Comparison of ENCODE assay signal across 8 cellular contexts in the genomic region with DNA sequence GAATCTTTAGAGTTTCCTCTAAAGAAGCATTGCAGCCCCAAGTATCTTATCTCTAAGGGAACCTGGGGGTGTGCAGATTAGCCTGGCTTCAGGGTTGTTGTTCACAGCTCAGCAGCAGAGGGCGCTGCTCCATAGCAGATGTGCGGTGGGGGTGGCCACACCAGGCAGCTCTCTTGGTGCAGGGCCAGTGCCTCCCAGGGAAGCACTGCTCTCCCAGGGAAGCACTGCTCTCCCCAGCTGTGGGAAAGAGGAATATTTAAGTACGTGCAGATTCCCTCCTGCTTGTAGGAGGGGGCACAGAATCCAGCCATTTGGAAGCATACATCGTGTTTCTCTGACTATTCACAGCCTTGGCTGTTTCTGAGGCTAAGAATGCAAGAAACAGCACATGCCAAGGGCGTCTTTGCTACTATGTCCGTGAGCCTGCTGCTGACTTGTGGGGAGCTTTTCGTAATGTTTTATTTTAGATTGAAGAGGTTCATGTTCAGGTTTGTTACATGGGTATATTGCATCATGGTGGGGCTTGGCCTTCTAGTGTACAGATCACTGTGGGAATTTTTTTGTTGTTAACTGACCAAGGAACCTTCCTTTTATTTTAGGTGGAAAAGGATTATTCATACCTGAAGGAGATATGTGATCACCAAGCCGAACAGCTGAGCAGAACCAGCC.
DNase-seq lines count a peak whose midpoint lies in the region; ATAC-seq, FAIRE-seq and TF ChIP-seq lines count a peak whose summit lies in the region.

No MANE protein-coding gene starts in this region.

- no peak overlapping the region for H3K9ac ChIP-seq in K562 (ENCODE audit: insufficient read depth in 1 of 2, low read depth in 2 of 2, low read length in 2 of 2)
- no peak overlapping the region for H3K9ac ChIP-seq in smooth muscle cell (ENCODE audit: low read depth)

- H3K9me1 ChIP-seq in K562 (ENCODE audit: control insufficient read depth, insufficient read depth, low read length): no peaks in the 10 kb centered on the region

- FAIRE-seq in K562 (lab: Jason Lieb, UNC): peak; percentile 89

- POLR2A ChIA-PET in BJ (lab: Charles Lee) (interaction anchor here (0.5 kb wide), 1 partner anchor 48 kb away, joined by 4 read pairs; no protein-coding TSS in a partner anchor), K562 (lab: Yijun Ruan, JAX) (no interaction called here)

- CTCF ChIA-PET in BJ (lab: Yijun Ruan, JAX) (interaction anchor here (0.5 to 6.2 kb wide), 31 partner anchors 9 to 717 kb away, joined by 3 to 113 read pairs (median 4); partner anchors contain the start of gene AKAP10), K562 (lab: Yijun Ruan, JAX; ENCODE audit: low intra/inter-chr PET ratio) (interaction anchor here (0.6 to 2.3 kb wide), 3 partner anchors 94 to 107 kb away, joined by 3 to 15 read pairs (median 7); no protein-coding TSS in a partner anchor)

- no peak overlapping the region for H2AFZ ChIP-seq in K562 (ENCODE audit: low read depth, low read length)
- no peak overlapping the region for H2AFZ ChIP-seq in smooth muscle cell (ENCODE audit: low read depth)

- peak; percentile 75 to 90 for TF ChIP-seq RAD21 in K562 (CRISPR knock-in tag; conservative IDR thresholded peaks at IDR 0.05 in 1 of 2, IDR thresholded peaks at IDR 0.05 in 1 of 2)

- no peak for TF ChIP-seq EP300 in K562 (IDR thresholded peaks at IDR 0.05; ENCODE audit: low read length)

- in situ Hi-C loops in K562 (cut with MboI): no loop called here

- no peak overlapping the region for H3K4me3 ChIP-seq in BJ (ENCODE audit: low read depth, low read length)
- no peak overlapping the region for H3K4me3 ChIP-seq in K562
- H3K4me3 ChIP-seq in smooth muscle cell: no peak overlapping the region

- intact Hi-C loops in K562 (cut with micrococcal nuclease): loop anchor here (2.0 kb wide), 3 partner anchors 94 to 234 kb away; no protein-coding TSS in a partner anchor

- H3K9me3 ChIP-seq in K562 (replicated peaks; ENCODE audit: control insufficient read depth, insufficient read depth, low read depth, low read length) (no peaks in the 10 kb centered on the region), smooth muscle cell (replicated peaks; ENCODE audit: low read depth) (no peaks in the 10 kb centered on the region)

- no peak for TF ChIP-seq POLR2A in K562 (conservative IDR thresholded peaks at IDR 0.05)

- H3K27ac ChIP-seq in K562 (ENCODE audit: extremely low read depth, low read depth, low read length): no peak overlapping the region
- no peak overlapping the region for H3K27ac ChIP-seq in smooth muscle cell (ENCODE audit: low read depth)

- TF ChIP-seq CTCF in BJ (IDR thresholded peaks at IDR 0.05; ENCODE audit: insufficient read depth, low read depth, low read length) (peak; percentile 91), K562 (IDR thresholded peaks at IDR 0.05 in 2 of 3, conservative IDR thresholded peaks at IDR 0.05 in 1 of 3; ENCODE audit: insufficient read depth in 2 of 3, low read depth in 1 of 3, low read length in 3 of 3) (peak; percentile 83 to 90 (median 86)), smooth muscle cell (IDR thresholded peaks at IDR 0.05; ENCODE audit: borderline replicate concordance, insufficient read depth, poor library complexity, severe bottlenecking) (peak; percentile 89)

- no TSS peak for BruUV-seq in K562 (replicated peaks; lab: Mats Ljungman, UMichigan)

- H3K4me1 ChIP-seq in K562 (replicated peaks in 1 of 2; ENCODE audit: control insufficient read depth in 2 of 2, insufficient read depth in 2 of 2, low read length in 2 of 2): peaks cover 0 to 6% of the 10 kb centered on the region in 2 experiments; a peak in 3 of 5 replicates
- H3K4me1 ChIP-seq in smooth muscle cell (ENCODE audit: low read depth): no peaks in the 10 kb centered on the region

- peak; percentile 70 for ATAC-seq in GM21786 (IDR thresholded peaks at IDR 0.05; ENCODE audit: unreplicated experiment)
- peak; percentile 99 for ATAC-seq in K562
- no peak for ATAC-seq in GM18519 (IDR thresholded peaks at IDR 0.05; ENCODE audit: low FRiP score, unreplicated experiment)

- H3F3A ChIP-seq in smooth muscle cell (ENCODE audit: low read depth): peaks cover 13% of the 10 kb centered on the region

- no peaks in the 10 kb centered on the region for H3K79me2 ChIP-seq in K562 (ENCODE audit: control insufficient read depth, insufficient read depth, low read length)
- H3K79me2 ChIP-seq in smooth muscle cell (ENCODE audit: low read depth): peaks cover 26% of the 10 kb centered on the region

- no peak overlapping the region for H3K4me2 ChIP-seq in K562 (ENCODE audit: insufficient read depth, low read length)
- peak overlapping the region; percentile 46 for H3K4me2 ChIP-seq in smooth muscle cell

- H3K36me3 ChIP-seq in BJ (ENCODE audit: control insufficient read depth, insufficient read depth, low read length) (no peaks in the 10 kb centered on the region), K562 (ENCODE audit: control insufficient read depth, insufficient read depth, low read length) (peaks cover 15% of the 10 kb centered on the region; the same call in 2 of the 3 replicates), smooth muscle cell (ENCODE audit: low read depth) (no peaks in the 10 kb centered on the region)

- WGBS in K562 (ENCODE audit: insufficient coverage, low coverage, missing lambda C conversion rate): 37% methylated on average over 7 of the region's 8 CpGs
- WGBS in smooth muscle cell (ENCODE audit: low lambda C conversion rate): 49% methylated on average over 8 of the region's 8 CpGs

- DNase-seq in BJ (ENCODE audit: low read depth) (no peak), NCI-H2029 treated with DMSO at 0.1 percent for 48 hours (lab: John Stamatoyannopoulos, UW) (peak; percentile 28), UCSD-AML1 (lab: John Stamatoyannopoulos, UW; ENCODE audit: unreplicated experiment) (peak; percentile 76), K562 (ENCODE audit: extremely low read depth in 1 of 4, low spot score in 3 of 4) (peak; percentile 79 to 83 (median 80)), iPS DF 19.7 (ENCODE audit: low read depth, low spot score) (peak; percentile 48), smooth muscle cell (lab: John Stamatoyannopoulos, UW; ENCODE audit: unreplicated experiment) (peak; percentile 47)

- no peaks in the 10 kb centered on the region for H3K27me3 ChIP-seq in BJ (ENCODE audit: control insufficient read depth, insufficient read depth, low read length)
- no peaks in the 10 kb centered on the region for H3K27me3 ChIP-seq in K562 (ENCODE audit: control insufficient read depth in 2 of 2, insufficient read depth in 2 of 2, low read length in 2 of 2)
- no peaks in the 10 kb centered on the region for H3K27me3 ChIP-seq in smooth muscle cell (ENCODE audit: low read depth)

- 0 out of 2 replicates have a peak, but pooled peaks cover 4% of the 10 kb centered on the region for H4K20me1 ChIP-seq in K562 (replicated peaks; ENCODE audit: control insufficient read depth, insufficient read depth, low read length)
- no peaks in the 10 kb centered on the region for H4K20me1 ChIP-seq in smooth muscle cell (ENCODE audit: low read depth)

TF ChIP-seq in K562, 482 proteins besides CTCF, POLR2A, EP300 and RAD21 (continues in another document):
- TF ChIP-seq, protein P1, sequence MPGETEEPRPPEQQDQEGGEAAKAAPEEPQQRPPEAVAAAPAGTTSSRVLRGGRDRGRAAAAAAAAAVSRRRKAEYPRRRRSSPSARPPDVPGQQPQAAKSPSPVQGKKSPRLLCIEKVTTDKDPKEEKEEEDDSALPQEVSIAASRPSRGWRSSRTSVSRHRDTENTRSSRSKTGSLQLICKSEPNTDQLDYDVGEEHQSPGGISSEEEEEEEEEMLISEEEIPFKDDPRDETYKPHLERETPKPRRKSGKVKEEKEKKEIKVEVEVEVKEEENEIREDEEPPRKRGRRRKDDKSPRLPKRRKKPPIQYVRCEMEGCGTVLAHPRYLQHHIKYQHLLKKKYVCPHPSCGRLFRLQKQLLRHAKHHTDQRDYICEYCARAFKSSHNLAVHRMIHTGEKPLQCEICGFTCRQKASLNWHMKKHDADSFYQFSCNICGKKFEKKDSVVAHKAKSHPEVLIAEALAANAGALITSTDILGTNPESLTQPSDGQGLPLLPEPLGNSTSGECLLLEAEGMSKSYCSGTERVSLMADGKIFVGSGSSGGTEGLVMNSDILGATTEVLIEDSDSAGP (CRISPR knock-in tag; IDR thresholded peaks at IDR 0.05): no peak
- TF ChIP-seq, protein P2, sequence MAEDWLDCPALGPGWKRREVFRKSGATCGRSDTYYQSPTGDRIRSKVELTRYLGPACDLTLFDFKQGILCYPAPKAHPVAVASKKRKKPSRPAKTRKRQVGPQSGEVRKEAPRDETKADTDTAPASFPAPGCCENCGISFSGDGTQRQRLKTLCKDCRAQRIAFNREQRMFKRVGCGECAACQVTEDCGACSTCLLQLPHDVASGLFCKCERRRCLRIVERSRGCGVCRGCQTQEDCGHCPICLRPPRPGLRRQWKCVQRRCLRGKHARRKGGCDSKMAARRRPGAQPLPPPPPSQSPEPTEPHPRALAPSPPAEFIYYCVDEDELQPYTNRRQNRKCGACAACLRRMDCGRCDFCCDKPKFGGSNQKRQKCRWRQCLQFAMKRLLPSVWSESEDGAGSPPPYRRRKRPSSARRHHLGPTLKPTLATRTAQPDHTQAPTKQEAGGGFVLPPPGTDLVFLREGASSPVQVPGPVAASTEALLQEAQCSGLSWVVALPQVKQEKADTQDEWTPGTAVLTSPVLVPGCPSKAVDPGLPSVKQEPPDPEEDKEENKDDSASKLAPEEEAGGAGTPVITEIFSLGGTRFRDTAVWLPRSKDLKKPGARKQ (CRISPR knock-in tag; IDR thresholded peaks at IDR 0.05): no peak
- TF ChIP-seq ZNF282 (CRISPR knock-in tag; IDR thresholded peaks at IDR 0.05) (no peak), ARID1B (IDR thresholded peaks at IDR 0.05) (peak; percentile 30; the same call in 1 of the 2 replicates)
- TF ChIP-seq, protein P3, sequence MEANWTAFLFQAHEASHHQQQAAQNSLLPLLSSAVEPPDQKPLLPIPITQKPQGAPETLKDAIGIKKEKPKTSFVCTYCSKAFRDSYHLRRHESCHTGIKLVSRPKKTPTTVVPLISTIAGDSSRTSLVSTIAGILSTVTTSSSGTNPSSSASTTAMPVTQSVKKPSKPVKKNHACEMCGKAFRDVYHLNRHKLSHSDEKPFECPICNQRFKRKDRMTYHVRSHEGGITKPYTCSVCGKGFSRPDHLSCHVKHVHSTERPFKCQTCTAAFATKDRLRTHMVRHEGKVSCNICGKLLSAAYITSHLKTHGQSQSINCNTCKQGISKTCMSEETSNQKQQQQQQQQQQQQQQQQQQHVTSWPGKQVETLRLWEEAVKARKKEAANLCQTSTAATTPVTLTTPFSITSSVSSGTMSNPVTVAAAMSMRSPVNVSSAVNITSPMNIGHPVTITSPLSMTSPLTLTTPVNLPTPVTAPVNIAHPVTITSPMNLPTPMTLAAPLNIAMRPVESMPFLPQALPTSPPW (CRISPR knock-in tag; IDR thresholded peaks at IDR 0.05): peak; percentile 46; the same call in 1 of the 2 replicates
